10 cellular contexts compared by ENCODE assay signal in the genomic region with DNA sequence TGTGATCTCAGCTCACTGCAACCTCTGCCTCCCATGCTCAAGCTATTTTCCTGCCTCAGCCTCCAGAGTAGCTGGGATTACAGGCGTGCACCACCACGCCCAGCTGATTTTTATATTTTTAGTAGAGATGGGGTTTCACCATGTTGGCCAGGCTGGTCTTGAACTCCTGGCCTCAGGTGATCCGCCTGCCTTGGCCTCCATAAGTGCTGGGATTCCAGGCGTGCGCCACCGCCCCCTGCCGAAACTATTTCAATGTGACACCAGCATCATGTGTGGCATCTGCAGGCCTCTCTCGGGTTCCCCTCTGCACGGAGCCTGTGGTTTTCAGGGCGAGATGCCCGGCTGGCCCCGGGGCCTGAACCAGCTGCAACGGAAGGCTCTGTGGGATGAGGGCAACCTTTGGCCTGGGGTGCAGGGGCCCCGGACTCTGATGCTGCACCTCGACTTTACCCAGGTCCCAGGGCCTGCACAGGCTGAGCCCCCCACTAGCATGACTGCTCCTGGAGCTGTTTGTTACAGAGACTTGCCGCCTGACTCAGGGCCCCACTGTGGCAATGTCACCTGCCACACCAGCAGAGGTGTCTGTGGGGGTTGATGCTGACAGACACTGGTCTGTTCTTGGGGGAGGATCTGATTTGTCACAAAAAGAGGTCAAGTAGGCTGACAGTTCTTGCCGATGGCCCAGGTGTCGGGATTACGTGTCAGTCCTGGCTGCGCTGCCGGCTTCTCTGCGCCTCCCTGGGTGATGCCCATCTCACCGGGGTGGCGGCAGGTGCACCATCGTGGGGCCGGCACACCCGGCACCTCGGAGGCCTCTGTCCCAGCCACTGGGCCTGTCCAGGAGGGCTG. TPM values are rescaled to one million over a fixed set of nuclear protein-coding genes. Genes with fewer than 3 reads are reported as not detected.
DNase-seq lines count a peak whose midpoint lies in the region; ATAC-seq and TF ChIP-seq lines count a peak whose summit lies in the region.
"Had no signal": no experiment of that assay in that cellular context is flagged by ENCODE, and none has a peak within 500 bp of the region (broad histone marks: within the 10 kb centered on the region; RNA-seq: fewer than 3 reads in every experiment).

No MANE protein-coding gene starts in this region.

- ATAC-seq in activated naive CD8-positive, alpha-beta T cell treated with anti-CD3 and anti-CD28 coated beads, Interleukin-2, amount 10 ng/mL, durations not matched to agents 7 days and 5 days (ENCODE audit: low read depth): no peak
- ATAC-seq in stimulated activated naive CD8-positive, alpha-beta T cell treated with anti-CD3 and anti-CD28 coated beads, Interleukin-15, amount 100 ng/mL, for 72 hours: peak; percentile 32

- 74% methylated on average over 14 of the region's 28 CpGs for WGBS in mammary epithelial cell (ENCODE audit: low coverage, missing lambda C conversion rate)

- no peak overlapping the region for H3K4me3 Mint-ChIP-seq in MCF 10A (ENCODE audit: unreplicated experiment)
- H3K4me3 Mint-ChIP-seq in activated naive CD8-positive, alpha-beta T cell treated with anti-CD3 and anti-CD28 coated beads, Interleukin-2, amount 10 ng/mL, durations not matched to agents 7 days and 5 days: no peak overlapping the region
- H3K4me3 Mint-ChIP-seq in stimulated activated naive CD8-positive, alpha-beta T cell treated with anti-CD3 and anti-CD28 coated beads, Interleukin-15, amount 100 ng/mL, for 72 hours: no peak overlapping the region
- no peak overlapping the region for H3K4me3 Mint-ChIP-seq in activated T-helper 1 cell treated with anti-CD3 and anti-CD28 coated beads, Interleukin-12 subunit alpha, Interleukin-12 subunit beta, Interleukin-2, Interleukin-4 antibody, amounts not matched to agents 30 ng/mL and 10 ng/mL and 1 ng/mL, durations not matched to agents 14 hours and 24 hours and 36 hours
- H3K4me3 Mint-ChIP-seq: CD4-positive, CD25-positive, alpha-beta regulatory T cell had no signal

- no peaks in the 10 kb centered on the region for H3K36me3 Mint-ChIP-seq in MCF 10A (ENCODE audit: insufficient read depth, unreplicated experiment)
- H3K36me3 Mint-ChIP-seq in activated naive CD8-positive, alpha-beta T cell treated with anti-CD3 and anti-CD28 coated beads, Interleukin-2, amount 10 ng/mL, durations not matched to agents 7 days and 5 days: no peaks in the 10 kb centered on the region
- H3K36me3 Mint-ChIP-seq in activated T-helper 1 cell treated with anti-CD3 and anti-CD28 coated beads, Interleukin-12 subunit alpha, Interleukin-12 subunit beta, Interleukin-2, Interleukin-4 antibody, amounts not matched to agents 30 ng/mL and 10 ng/mL and 1 ng/mL, durations not matched to agents 14 hours and 24 hours and 36 hours (ENCODE audit: low read depth): no peaks in the 10 kb centered on the region
- H3K36me3 Mint-ChIP-seq: CD4-positive, CD25-positive, alpha-beta regulatory T cell had no signal

- H3K79me2 ChIP-seq in mammary epithelial cell (ENCODE audit: insufficient read depth, low read length): no peaks in the 10 kb centered on the region
- H3K79me2 ChIP-seq in OCI-LY7 (ENCODE audit: insufficient read depth, low read depth, low read length): no peaks in the 10 kb centered on the region

- no peaks in the 10 kb centered on the region for H3K27me3 ChIP-seq in mammary epithelial cell (ENCODE audit: insufficient read depth, low read length)

- H3K27ac ChIP-seq in mammary epithelial cell (ENCODE audit: insufficient read depth, low read depth, low read length) (no peak overlapping the region), OCI-LY7 (ENCODE audit: low read depth, low read length, poor library complexity, severe bottlenecking) (peak overlapping the region; percentile 97)

- intact Hi-C loops in MCF 10A (cut with micrococcal nuclease) (loop anchor here (10.0 kb wide), 1 partner anchor 174 kb away; no protein-coding TSS in a partner anchor), mammary epithelial cell (cut with micrococcal nuclease) (loop anchor here (1.0 to 5.0 kb wide), 2 partner anchors 179 to 417 kb away; no protein-coding TSS in a partner anchor), OCI-LY7 (cut with micrococcal nuclease; ENCODE audit: unreplicated experiment) (loop anchor here (1.0 to 5.0 kb wide), 9 partner anchors 20 to 522 kb away; partner anchors contain the start of genes HEXD and OGFOD3)
- intact Hi-C loops in activated T-helper 1 cell treated with anti-CD3 and anti-CD28 coated beads, Interleukin-12 subunit alpha, Interleukin-12 subunit beta, Interleukin-2, Interleukin-4 antibody, amounts not matched to agents 30 ng/mL and 10 ng/mL and 1 ng/mL, durations not matched to agents 14 hours and 24 hours and 36 hours (cut with micrococcal nuclease): loop anchor here (1.0 kb wide), 1 partner anchor 204 kb away; no protein-coding TSS in a partner anchor

- TF ChIP-seq CTCF in MCF 10A (IDR thresholded peaks at IDR 0.05; ENCODE audit: unreplicated experiment) (no peak), mammary epithelial cell (conservative IDR thresholded peaks at IDR 0.05 in 1 of 2, IDR thresholded peaks at IDR 0.05 in 1 of 2; ENCODE audit: extremely low read depth in 1 of 2, insufficient read depth in 1 of 2, low read depth in 1 of 2, low read length in 2 of 2) (no peak), OCI-LY7 (conservative IDR thresholded peaks at IDR 0.05; ENCODE audit: low read length) (peak; percentile 79)

- H3K4me2 ChIP-seq in mammary epithelial cell (ENCODE audit: insufficient read depth, low read depth, low read length) (no peak overlapping the region), OCI-LY7 (ENCODE audit: low read length) (peak overlapping the region; percentile 78)

- H3K9me3 ChIP-seq in mammary epithelial cell (replicated peaks; ENCODE audit: insufficient read depth, low read length) (no peaks in the 10 kb centered on the region), OCI-LY7 (ENCODE audit: low read length) (no peaks in the 10 kb centered on the region)

- no peak overlapping the region for H2AFZ ChIP-seq in mammary epithelial cell (ENCODE audit: low read depth, low read length)
- H2AFZ ChIP-seq in OCI-LY7 (ENCODE audit: low read length): peak overlapping the region; percentile 65

- CTCF ChIA-PET in MCF 10A (lab: Yijun Ruan, JAX) (interaction anchor here (0.6 to 3.4 kb wide), 17 partner anchors 12 to 927 kb away, joined by 3 to 14 read pairs (median 3); no protein-coding TSS in a partner anchor), mammary epithelial cell (lab: Charles Lee; ENCODE audit: low non-redundant PET) (no interaction called here), OCI-LY7 (lab: Charles Lee; ENCODE audit: unreplicated experiment) (interaction anchor here (0.7 to 2.0 kb wide), 9 partner anchors 16 to 203 kb away, joined by 3 to 11 read pairs (median 3); no protein-coding TSS in a partner anchor)

- in situ Hi-C loops in mammary epithelial cell (cut with MboI; ENCODE audit: low sequenced_read_pairs in 2 of 2): loop anchor here (5.0 to 10.0 kb wide), 4 partner anchors 64 to 424 kb away; partner anchors contain the start of genes HEXD (in 1 of the 2) and OGFOD3 (in 1 of the 2)

- POLR2A ChIA-PET in MCF 10A (lab: Yijun Ruan, JAX) (interaction anchor here (0.7 to 1.5 kb wide), 2 partner anchors 53 to 170 kb away, joined by 3 to 4 read pairs; no protein-coding TSS in a partner anchor), OCI-LY7 (lab: Charles Lee) (interaction anchor here (0.7 to 3.7 kb wide), 9 partner anchors 20 to 204 kb away, joined by 3 to 22 read pairs (median 6); partner anchors contain the start of genes CYBC1, HEXD and OGFOD3)
- POLR2A ChIA-PET in activated naive CD8-positive, alpha-beta T cell treated with anti-CD3 and anti-CD28 coated beads, Interleukin-2, amount 10 ng/mL, durations not matched to agents 7 days and 5 days (lab: Charles Lee): no interaction called here

- DNase-seq in MCF 10A (ENCODE audit: unreplicated experiment) (peak; percentile 47), mammary epithelial cell (no peak), OCI-LY7 (ENCODE audit: low spot score) (peak; percentile 92), NCI-H2171 treated with DMSO at 0.1 percent for 48 hours (lab: John Stamatoyannopoulos, UW) (no peak), NCI-H446 treated with DMSO at 0.1 percent for 48 hours (lab: John Stamatoyannopoulos, UW) (no peak)
- peak; percentile 57 for DNase-seq in activated naive CD8-positive, alpha-beta T cell treated with anti-CD3 and anti-CD28 coated beads, Interleukin-2, amount 10 ng/mL, durations not matched to agents 7 days and 5 days
- DNase-seq in stimulated activated naive CD8-positive, alpha-beta T cell treated with anti-CD3 and anti-CD28 coated beads, Interleukin-15, amount 100 ng/mL, for 72 hours: peak in 1 of 2 donors; percentile 62
- no peak for DNase-seq in activated T-helper 1 cell treated with anti-CD3 and anti-CD28 coated beads, Interleukin-12 subunit alpha, Interleukin-12 subunit beta, Interleukin-2, Interleukin-4 antibody, amounts not matched to agents 30 ng/mL and 10 ng/mL and 1 ng/mL, durations not matched to agents 14 hours and 24 hours and 36 hours (ENCODE audit: low spot score)

- no peaks in the 10 kb centered on the region for H3K9me3 Mint-ChIP-seq in MCF 10A (ENCODE audit: unreplicated experiment)
- no peaks in the 10 kb centered on the region for H3K9me3 Mint-ChIP-seq in activated naive CD8-positive, alpha-beta T cell treated with anti-CD3 and anti-CD28 coated beads, Interleukin-2, amount 10 ng/mL, durations not matched to agents 7 days and 5 days
- no peaks in the 10 kb centered on the region for H3K9me3 Mint-ChIP-seq in stimulated activated naive CD8-positive, alpha-beta T cell treated with anti-CD3 and anti-CD28 coated beads, Interleukin-15, amount 100 ng/mL, for 72 hours
- H3K9me3 Mint-ChIP-seq in activated T-helper 1 cell treated with anti-CD3 and anti-CD28 coated beads, Interleukin-12 subunit alpha, Interleukin-12 subunit beta, Interleukin-2, Interleukin-4 antibody, amounts not matched to agents 30 ng/mL and 10 ng/mL and 1 ng/mL, durations not matched to agents 14 hours and 24 hours and 36 hours: no peaks in the 10 kb centered on the region
- H3K9me3 Mint-ChIP-seq: CD4-positive, CD25-positive, alpha-beta regulatory T cell had no signal

- H3K4me1 Mint-ChIP-seq in MCF 10A (ENCODE audit: insufficient read depth, unreplicated experiment): peaks cover 7% of the 10 kb centered on the region
- peaks cover 7% of the 10 kb centered on the region for H3K4me1 Mint-ChIP-seq in activated naive CD8-positive, alpha-beta T cell treated with anti-CD3 and anti-CD28 coated beads, Interleukin-2, amount 10 ng/mL, durations not matched to agents 7 days and 5 days
- peaks cover 23% of the 10 kb centered on the region for H3K4me1 Mint-ChIP-seq in stimulated activated naive CD8-positive, alpha-beta T cell treated with anti-CD3 and anti-CD28 coated beads, Interleukin-15, amount 100 ng/mL, for 72 hours
- no peaks in the 10 kb centered on the region for H3K4me1 Mint-ChIP-seq in activated T-helper 1 cell treated with anti-CD3 and anti-CD28 coated beads, Interleukin-12 subunit alpha, Interleukin-12 subunit beta, Interleukin-2, Interleukin-4 antibody, amounts not matched to agents 30 ng/mL and 10 ng/mL and 1 ng/mL, durations not matched to agents 14 hours and 24 hours and 36 hours (ENCODE audit: low read depth)

- no peak overlapping the region for H3K9ac ChIP-seq in mammary epithelial cell (ENCODE audit: insufficient read depth, low read length)

- H4K20me1 ChIP-seq in mammary epithelial cell (ENCODE audit: insufficient read depth, low read length): no peaks in the 10 kb centered on the region
- no peaks in the 10 kb centered on the region for H4K20me1 ChIP-seq in OCI-LY7 (ENCODE audit: insufficient read depth, low read length)

- no peaks in the 10 kb centered on the region for H3K9me2 ChIP-seq in OCI-LY7 (ENCODE audit: insufficient read depth, low read length)

- peaks cover 11% of the 10 kb centered on the region for H3K27me3 Mint-ChIP-seq in MCF 10A (ENCODE audit: insufficient read depth, unreplicated experiment)
- H3K27me3 Mint-ChIP-seq in activated naive CD8-positive, alpha-beta T cell treated with anti-CD3 and anti-CD28 coated beads, Interleukin-2, amount 10 ng/mL, durations not matched to agents 7 days and 5 days: peaks cover 11% of the 10 kb centered on the region
- peaks cover 50% of the 10 kb centered on the region for H3K27me3 Mint-ChIP-seq in stimulated activated naive CD8-positive, alpha-beta T cell treated with anti-CD3 and anti-CD28 coated beads, Interleukin-15, amount 100 ng/mL, for 72 hours
- peaks cover 2% of the 10 kb centered on the region for H3K27me3 Mint-ChIP-seq in activated T-helper 1 cell treated with anti-CD3 and anti-CD28 coated beads, Interleukin-12 subunit alpha, Interleukin-12 subunit beta, Interleukin-2, Interleukin-4 antibody, amounts not matched to agents 30 ng/mL and 10 ng/mL and 1 ng/mL, durations not matched to agents 14 hours and 24 hours and 36 hours (ENCODE audit: insufficient read depth)

- BruUV-seq in MCF 10A (replicated peaks; lab: Mats Ljungman, UMichigan) (no TSS peak), mammary epithelial cell (replicated peaks; lab: Mats Ljungman, UMichigan) (no TSS peak), OCI-LY7 (replicated peaks; lab: Mats Ljungman, UMichigan) (TSS peak; percentile 96)

- no peak overlapping the region for H3K4me3 ChIP-seq in mammary epithelial cell (replicated peaks in 1 of 3; ENCODE audit: insufficient read depth in 1 of 3, low read depth in 2 of 3, low read length in 3 of 3)
- H3K4me3 ChIP-seq in OCI-LY7 (ENCODE audit: low read depth, low read length, poor library complexity, severe bottlenecking): peak overlapping the region; percentile 55

- H3K36me3 ChIP-seq in mammary epithelial cell (ENCODE audit: insufficient read depth, low read length) (no peaks in the 10 kb centered on the region), OCI-LY7 (ENCODE audit: insufficient read depth, low read length) (no peaks in the 10 kb centered on the region)

- dilution Hi-C loops in mammary epithelial cell (cut with HindIII; ENCODE audit: low sequenced_read_pairs): no loop called here

- H3K4me1 ChIP-seq in mammary epithelial cell (ENCODE audit: insufficient read depth, low read length): peaks cover 5% of the 10 kb centered on the region
- H3K4me1 ChIP-seq in OCI-LY7 (ENCODE audit: insufficient read depth, low read length, poor library complexity, severe bottlenecking): peaks cover 63% of the 10 kb centered on the region

- no peak overlapping the region for H3K27ac Mint-ChIP-seq in MCF 10A (ENCODE audit: low read depth, unreplicated experiment)
- no peak overlapping the region for H3K27ac Mint-ChIP-seq in activated naive CD8-positive, alpha-beta T cell treated with anti-CD3 and anti-CD28 coated beads, Interleukin-2, amount 10 ng/mL, durations not matched to agents 7 days and 5 days
- H3K27ac Mint-ChIP-seq in stimulated activated naive CD8-positive, alpha-beta T cell treated with anti-CD3 and anti-CD28 coated beads, Interleukin-15, amount 100 ng/mL, for 72 hours: no peak overlapping the region
- H3K27ac Mint-ChIP-seq in activated T-helper 1 cell treated with anti-CD3 and anti-CD28 coated beads, Interleukin-12 subunit alpha, Interleukin-12 subunit beta, Interleukin-2, Interleukin-4 antibody, amounts not matched to agents 30 ng/mL and 10 ng/mL and 1 ng/mL, durations not matched to agents 14 hours and 24 hours and 36 hours: no peak overlapping the region
- H3K27ac Mint-ChIP-seq: CD4-positive, CD25-positive, alpha-beta regulatory T cell had no signal

RNA-seq across cellular contexts. Expression of gene TEX19, which starts 8.6 kb away (rescaled TPM):
- total RNA-seq in MCF 10A (2022) (not detected in 2 replicates), mammary epithelial cell (not detected), OCI-LY7 (2022) (1.8 and 2.0 TPM in 2 replicates)
- not detected for polyA plus RNA-seq in mammary epithelial cell
- not detected for polyA minus RNA-seq in mammary epithelial cell
- total RNA-seq in OCI-LY7 (2014; rRNA removed; shearing (Covaris generic)): 2.6 and 3.4 TPM in 2 replicates
- not detected for total RNA-seq in activated naive CD8-positive, alpha-beta T cell treated with anti-CD3 and anti-CD28 coated beads, Interleukin-2, amount 10 ng/mL, durations not matched to agents 7 days and 5 days
- 0.10 TPM in 1 of 2 replicates, not detected in the other for total RNA-seq in activated T-helper 1 cell treated with anti-CD3 and anti-CD28 coated beads, Interleukin-12 subunit alpha, Interleukin-12 subunit beta, Interleukin-2, Interleukin-4 antibody, amounts not matched to agents 30 ng/mL and 10 ng/mL and 1 ng/mL, durations not matched to agents 14 hours and 24 hours and 36 hours
- total RNA-seq: astrocyte; CD4-positive, CD25-positive, alpha-beta regulatory T cell had no signal
- polyA plus RNA-seq: CD4-positive, CD25-positive, alpha-beta regulatory T cell had no signal

RNA-seq across cellular contexts. Expression of gene SECTM1, which starts 16.8 kb away (rescaled TPM):
- total RNA-seq in MCF 10A (2022): 7.5 and 13.4 TPM in 2 replicates
- 1 to 10 TPM; 2.7 to 3.5 TPM for total RNA-seq in mammary epithelial cell
- polyA plus RNA-seq in mammary epithelial cell: 3.0 TPM
- polyA minus RNA-seq in mammary epithelial cell: 2.4 TPM
- total RNA-seq in OCI-LY7 (2014; rRNA removed; shearing (Covaris generic)): not detected in 2 replicates
- not detected in 2 replicates for total RNA-seq in OCI-LY7 (2022)
- 1 to 10 TPM in 1 of 2 experiments, under 1 TPM in 1; 0.86 to 1.0 TPM for total RNA-seq in activated naive CD8-positive, alpha-beta T cell treated with anti-CD3 and anti-CD28 coated beads, Interleukin-2, amount 10 ng/mL, durations not matched to agents 7 days and 5 days
- 3.3 and 4.2 TPM in 2 replicates for total RNA-seq in activated T-helper 1 cell treated with anti-CD3 and anti-CD28 coated beads, Interleukin-12 subunit alpha, Interleukin-12 subunit beta, Interleukin-2, Interleukin-4 antibody, amounts not matched to agents 30 ng/mL and 10 ng/mL and 1 ng/mL, durations not matched to agents 14 hours and 24 hours and 36 hours

RNA-seq across cellular contexts. Expression of gene UTS2R, which starts 21.2 kb away (rescaled TPM):
- total RNA-seq in MCF 10A (2022): not detected in 2 replicates
- not detected for total RNA-seq in mammary epithelial cell
- not detected for polyA plus RNA-seq in mammary epithelial cell
- not detected for polyA minus RNA-seq in mammary epithelial cell
- total RNA-seq in OCI-LY7 (2014; rRNA removed; shearing (Covaris generic)): 11.9 and 17.4 TPM in 2 replicates
- total RNA-seq in OCI-LY7 (2022): 34.9 and 36.3 TPM in 2 replicates
- not detected for total RNA-seq in activated naive CD8-positive, alpha-beta T cell treated with anti-CD3 and anti-CD28 coated beads, Interleukin-2, amount 10 ng/mL, durations not matched to agents 7 days and 5 days
- 0.20 TPM in 1 of 2 replicates, not detected in the other for total RNA-seq in activated T-helper 1 cell treated with anti-CD3 and anti-CD28 coated beads, Interleukin-12 subunit alpha, Interleukin-12 subunit beta, Interleukin-2, Interleukin-4 antibody, amounts not matched to agents 30 ng/mL and 10 ng/mL and 1 ng/mL, durations not matched to agents 14 hours and 24 hours and 36 hours
- total RNA-seq: astrocyte; CD4-positive, CD25-positive, alpha-beta regulatory T cell had no signal
- polyA plus RNA-seq: CD4-positive, CD25-positive, alpha-beta regulatory T cell had no signal

RNA-seq across cellular contexts. Expression of gene CD7, which starts 33.0 kb away (rescaled TPM):
- total RNA-seq in MCF 10A (2022) (0.63 and 0.71 TPM in 2 replicates), mammary epithelial cell (not detected), OCI-LY7 (2022) (not detected in 2 replicates)
- polyA plus RNA-seq in mammary epithelial cell: not detected
- polyA minus RNA-seq in mammary epithelial cell: not detected
- not detected in 2 replicates for total RNA-seq in OCI-LY7 (2014; rRNA removed; shearing (Covaris generic))
- 100 to 1,000 TPM; 286 to 320 TPM for total RNA-seq in activated naive CD8-positive, alpha-beta T cell treated with anti-CD3 and anti-CD28 coated beads, Interleukin-2, amount 10 ng/mL, durations not matched to agents 7 days and 5 days
- total RNA-seq in activated T-helper 1 cell treated with anti-CD3 and anti-CD28 coated beads, Interleukin-12 subunit alpha, Interleukin-12 subunit beta, Interleukin-2, Interleukin-4 antibody, amounts not matched to agents 30 ng/mL and 10 ng/mL and 1 ng/mL, durations not matched to agents 14 hours and 24 hours and 36 hours: 454 and 455 TPM in 2 replicates

Comparison
In these comparisons a context has a peak if more than half of its experiments do, and no peak if none do; other contexts are left out.
1. DNase-seq: peak in MCF 10A (single experiment), OCI-LY7 (single experiment) and activated naive CD8-positive, alpha-beta T cell treated with anti-CD3 and anti-CD28 coated beads, Interleukin-2, amount 10 ng/mL, durations not matched to agents 7 days and 5 days (single experiment); none in mammary epithelial cell (single experiment), NCI-H2171 treated with DMSO at 0.1 percent for 48 hours (single experiment), activated T-helper 1 cell treated with anti-CD3 and anti-CD28 coated beads, Interleukin-12 subunit alpha, Interleukin-12 subunit beta, Interleukin-2, Interleukin-4 antibody, amounts not matched to agents 30 ng/mL and 10 ng/mL and 1 ng/mL, durations not matched to agents 14 hours and 24 hours and 36 hours (single experiment) and NCI-H446 treated with DMSO at 0.1 percent for 48 hours (single experiment).
2. RNA of gene UTS2R, which starts 21.2 kb away (total RNA-seq): 11.9 to 36.3 TPM in OCI-LY7; 0.20 TPM in activated T-helper 1 cell treated with anti-CD3 and anti-CD28 coated beads, Interleukin-12 subunit alpha, Interleukin-12 subunit beta, Interleukin-2, Interleukin-4 antibody, amounts not matched to agents 30 ng/mL and 10 ng/mL and 1 ng/mL, durations not matched to agents 14 hours and 24 hours and 36 hours, not detected in activated naive CD8-positive, alpha-beta T cell treated with anti-CD3 and anti-CD28 coated beads, Interleukin-2, amount 10 ng/mL, durations not matched to agents 7 days and 5 days, not detected in MCF 10A and not detected in mammary epithelial cell; every median in the first group is over 10 times any median in the second.